Comparison of ENCODE assay signal across 9 cellular contexts in genomic region chr5:172417983-172418630, GRCh38. TPM values are rescaled to one million over a fixed set of nuclear protein-coding genes. Genes with fewer than 3 reads are reported as not detected.
DNase-seq lines count a peak whose midpoint lies in the region; ATAC-seq and TF ChIP-seq lines count a peak whose summit lies in the region.
"Had no signal": no experiment of that assay in that cellular context is flagged by ENCODE, and none has a peak within 500 bp of the region (broad histone marks: within the 10 kb centered on the region; RNA-seq: fewer than 3 reads in every experiment).

No MANE protein-coding gene starts in this region.

- peaks cover 64% of the 10 kb centered on the region for H3K4me1 Mint-ChIP-seq in HFFc6 (ENCODE audit: low read depth)
- peaks cover 5% of the 10 kb centered on the region for H3K4me1 Mint-ChIP-seq in stimulated activated effector memory CD8-positive, alpha-beta T cell treated with anti-CD3 and anti-CD28 coated beads, Interleukin-12 subunit alpha, Interleukin-12 subunit beta, amount 100 ng/mL, for 72 hours

- TF ChIP-seq POLR2A in spleen (IDR thresholded peaks at IDR 0.05): no peak

- H3K4me1 ChIP-seq in spleen: peaks cover 0 to 63% (median 26%) of the 10 kb centered on the region in 6 donors

- no peak for ATAC-seq in stimulated activated effector memory CD8-positive, alpha-beta T cell treated with anti-CD3 and anti-CD28 coated beads, Interleukin-12 subunit alpha, Interleukin-12 subunit beta, amount 100 ng/mL, for 72 hours
- no peak for ATAC-seq in GM21528 (IDR thresholded peaks at IDR 0.05; ENCODE audit: low FRiP score, unreplicated experiment)
- no peak for ATAC-seq in HG03108 (IDR thresholded peaks at IDR 0.05; ENCODE audit: unreplicated experiment)

- peak overlapping the region; percentile 72 for H3K4me3 Mint-ChIP-seq in HFFc6
- H3K4me3 Mint-ChIP-seq in stimulated activated effector memory CD8-positive, alpha-beta T cell treated with anti-CD3 and anti-CD28 coated beads, Interleukin-12 subunit alpha, Interleukin-12 subunit beta, amount 100 ng/mL, for 72 hours: no peak overlapping the region

- no peaks in the 10 kb centered on the region for H3K9me3 ChIP-seq in spleen

- intact Hi-C loops in spleen (cut with DNase I; ENCODE audit: low total_unique reads): no loop called here

- peak overlapping the region; percentile 89 for H3K27ac Mint-ChIP-seq in HFFc6
- no peak overlapping the region for H3K27ac Mint-ChIP-seq in stimulated activated effector memory CD8-positive, alpha-beta T cell treated with anti-CD3 and anti-CD28 coated beads, Interleukin-12 subunit alpha, Interleukin-12 subunit beta, amount 100 ng/mL, for 72 hours

- H3K36me3 ChIP-seq in spleen: no peaks in the 10 kb centered on the region

- TF ChIP-seq CTCF in HFFc6 (IDR thresholded peaks at IDR 0.05) (no peak), spleen (IDR thresholded peaks at IDR 0.05 in 8 of 11, conservative IDR thresholded peaks at IDR 0.05 in 3 of 11) (no peak)

- WGBS in spleen, 5 donors: 56 to 68% (median 63%) methylated on average over 10 of the region's 10 CpGs

- peaks cover 6% of the 10 kb centered on the region for H3K36me3 Mint-ChIP-seq in HFFc6 (ENCODE audit: low read depth)
- no peaks in the 10 kb centered on the region for H3K36me3 Mint-ChIP-seq in stimulated activated effector memory CD8-positive, alpha-beta T cell treated with anti-CD3 and anti-CD28 coated beads, Interleukin-12 subunit alpha, Interleukin-12 subunit beta, amount 100 ng/mL, for 72 hours

- in situ Hi-C loops in T47D (cut with HindIII; ENCODE audit: low pct_unique_long_range_greater_than_20kb, low sequenced_read_pairs): no loop called here

- H3K27ac ChIP-seq in spleen: peak overlapping the region in 6 of 8 donors; percentile 26 to 81 (median 70)
- H3K27ac ChIP-seq: PC-9 had no signal

- H3K9me3 Mint-ChIP-seq in HFFc6: no peaks in the 10 kb centered on the region
- H3K9me3 Mint-ChIP-seq in stimulated activated effector memory CD8-positive, alpha-beta T cell treated with anti-CD3 and anti-CD28 coated beads, Interleukin-12 subunit alpha, Interleukin-12 subunit beta, amount 100 ng/mL, for 72 hours: no peaks in the 10 kb centered on the region

- H3K27me3 Mint-ChIP-seq in HFFc6 (ENCODE audit: insufficient read depth): peaks cover 3% of the 10 kb centered on the region; the same call in 1 of the 2 replicates

- H3K4me3 ChIP-seq in spleen: no peak overlapping the region
- H3K4me3 ChIP-seq: PC-9 had no signal

- DNase-seq in HFFc6 (peak; percentile 85), T47D (ENCODE audit: low read depth in 1 of 2, low spot score in 1 of 2) (peak; percentile 29 to 50), kidney tubule cell (ENCODE audit: low spot score) (peak; percentile 19), spleen (peak; percentile 12), GM19240 (ENCODE audit: insufficient read length, low spot score) (no peak)
- DNase-seq in stimulated activated effector memory CD8-positive, alpha-beta T cell treated with anti-CD3 and anti-CD28 coated beads, Interleukin-12 subunit alpha, Interleukin-12 subunit beta, amount 100 ng/mL, for 72 hours (ENCODE audit: low spot score in 2 of 2): no peak
- DNase-seq: PC-9 had no signal

- no peaks in the 10 kb centered on the region for H3K27me3 ChIP-seq in spleen (replicated peaks in 1 of 7)

RNA-seq across cellular contexts. Expression of gene SH3PXD2B, which starts 36.2 kb away (rescaled TPM):
- 10 to 100 TPM; 12.4 to 28.4 (median 24.3) TPM for total RNA-seq in HFFc6 (2021; fragmentation: NEBNext Ultra II Directional; extraction: Animal tissue kit (Norgen Biotek cat#: 25700))
- 10 to 100 TPM in 5 of 7 donors, 1 to 10 TPM in 2; 5.2 to 31.8 (median 19.8) TPM for total RNA-seq in spleen
- polyA plus RNA-seq in spleen: 1 to 10 TPM; 2.0 to 2.7 (median 2.4) TPM

Comparison
In these comparisons a context has a peak if more than half of its experiments do, and no peak if none do; other contexts are left out.
1. DNase-seq: peak in HFFc6 (single experiment), T47D (2 of 2), kidney tubule cell (single experiment) and spleen (single experiment); none in stimulated activated effector memory CD8-positive, alpha-beta T cell treated with anti-CD3 and anti-CD28 coated beads, Interleukin-12 subunit alpha, Interleukin-12 subunit beta, amount 100 ng/mL, for 72 hours (0 of 2) and GM19240 (single experiment).